Comparison of ENCODE assay signal across 8 cellular contexts in the genomic region with DNA sequence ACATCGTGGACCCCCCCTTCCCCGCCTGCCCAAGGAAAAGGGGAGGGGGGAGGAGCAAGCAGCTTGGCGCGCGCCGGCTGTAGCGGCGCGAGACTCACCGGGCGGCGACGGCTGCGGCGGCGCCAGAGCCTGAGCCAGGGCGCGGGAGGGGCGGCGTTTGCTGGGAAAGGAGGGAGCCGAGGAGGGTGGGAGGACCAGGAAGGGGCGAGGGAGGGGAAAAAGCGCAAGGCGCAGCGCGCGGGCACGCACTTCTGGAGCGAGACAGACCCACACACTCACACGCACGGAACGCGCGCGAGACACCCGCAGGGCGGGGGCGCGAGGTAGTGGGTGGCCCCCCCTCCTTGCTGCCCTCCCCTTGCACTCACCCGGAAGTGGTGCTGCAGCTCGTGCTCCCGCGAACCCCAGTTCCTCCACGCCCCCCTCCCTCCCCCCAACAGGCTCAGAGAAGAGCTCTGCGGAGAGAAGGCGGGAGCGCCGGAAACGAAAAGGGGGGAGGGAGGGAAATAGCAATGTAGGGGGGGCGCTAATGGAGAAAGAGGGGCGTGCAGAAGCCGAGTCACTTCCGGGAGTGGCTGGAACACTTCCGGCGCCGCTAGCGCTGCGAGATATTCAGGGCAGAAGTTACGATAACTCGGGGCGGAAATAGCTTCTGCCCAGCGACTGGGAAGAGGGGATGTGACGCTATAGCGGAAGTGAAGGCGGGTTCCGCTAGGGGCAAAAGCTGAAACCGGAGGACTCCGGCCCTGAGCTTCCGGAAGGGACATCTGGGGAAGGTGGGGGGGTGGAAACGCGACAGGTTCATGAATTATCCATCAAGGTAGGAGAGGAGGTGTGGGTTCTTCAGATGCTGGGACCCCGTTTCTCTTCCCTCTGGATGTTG. TPM values are rescaled to one million over a fixed set of nuclear protein-coding genes. Genes with fewer than 3 reads are reported as not detected.
DNase-seq lines count a peak whose midpoint lies in the region; ATAC-seq and TF ChIP-seq lines count a peak whose summit lies in the region.

A gene (minus strand): TSS at position 376 of the 883 bp plus-strand sequence. CDS start 9,855 bp downstream, outside the sequence.

- H3K4me3 ChIP-seq in LNCaP clone FGC (ENCODE audit: low read depth, low read length), result peak within 1 kb of the TSS; percentile 74

- POLR2A ChIA-PET in RWPE1 (lab: Yijun Ruan, JAX; ENCODE audit: low non-redundant PET), result interaction anchor here (0.6 to 1.3 kb wide), 7 partner anchors 32 to 420 kb away, joined by 3 to 13 read pairs (median 4); a partner anchor contains a TSS

- peak; percentile 92 for ATAC-seq in activated T-helper 17 cell treated with anti-CD3 and anti-CD28 coated beads, Interleukin-2, amount 50 U/mL, for 72 hours (replicated peaks)
- peak; percentile 82 to 83 for ATAC-seq in naive B cell (ENCODE audit: low read depth in 2 of 2)
- peak; percentile 92 for ATAC-seq in stimulated activated memory B cell treated with anti-CD40 and anti-IgM and Interleukin-4, amounts not matched to agents 10 μg/mL and 1 μg/mL and 100 μg/mL, for 72 hours

- H3K27ac ChIP-seq in RWPE1, result peak within 1 kb of the TSS; percentile 94

- H3K27me3 Mint-ChIP-seq in activated T-helper 17 cell treated with anti-CD3 and anti-CD28 coated beads, Interleukin-2, amount 50 U/mL, for 72 hours, result no peaks in the 10 kb centered on the region
- no peaks in the 10 kb centered on the region for H3K27me3 Mint-ChIP-seq in naive B cell
- no peaks in the 10 kb centered on the region for H3K27me3 Mint-ChIP-seq in stimulated activated memory B cell treated with anti-CD40 and anti-IgM and Interleukin-4, amounts not matched to agents 10 μg/mL and 1 μg/mL and 100 μg/mL, for 72 hours

- H3K9me3 Mint-ChIP-seq in activated T-helper 17 cell treated with anti-CD3 and anti-CD28 coated beads, Interleukin-2, amount 50 U/mL, for 72 hours, result no peaks in the 10 kb centered on the region
- no peaks in the 10 kb centered on the region for H3K9me3 Mint-ChIP-seq in naive B cell
- no peaks in the 10 kb centered on the region for H3K9me3 Mint-ChIP-seq in stimulated activated memory B cell treated with anti-CD40 and anti-IgM and Interleukin-4, amounts not matched to agents 10 μg/mL and 1 μg/mL and 100 μg/mL, for 72 hours

- CTCF ChIA-PET in RWPE1 (lab: Yijun Ruan, JAX), result interaction anchor here (0.5 to 1.2 kb wide), 3 partner anchors 30 to 233 kb away, joined by 3 read pairs; no protein-coding TSS in a partner anchor

- H3K36me3 Mint-ChIP-seq in activated T-helper 17 cell treated with anti-CD3 and anti-CD28 coated beads, Interleukin-2, amount 50 U/mL, for 72 hours (ENCODE audit: low read depth), result peaks cover 57% of the 10 kb centered on the region
- H3K36me3 Mint-ChIP-seq in naive B cell, result no peaks in the 10 kb centered on the region
- peaks cover 42% of the 10 kb centered on the region for H3K36me3 Mint-ChIP-seq in stimulated activated memory B cell treated with anti-CD40 and anti-IgM and Interleukin-4, amounts not matched to agents 10 μg/mL and 1 μg/mL and 100 μg/mL, for 72 hours

- DNase-seq in Daoy (ENCODE audit: low read depth) (peak; percentile 99), GOT3 (lab: John Stamatoyannopoulos, UW) (peak; percentile 84), LNCaP clone FGC (ENCODE audit: low read depth) (peak; percentile 98), RWPE1 (ENCODE audit: low spot score) (peak; percentile 95), fibroblast of gingiva (ENCODE audit: low read depth) (peak; percentile 100), naive B cell (peak; percentile 95)

- TF ChIP-seq CTCF in LNCaP clone FGC (IDR thresholded peaks at IDR 0.05; ENCODE audit: control insufficient read depth, extremely low read depth, insufficient read depth) (no peak), RWPE1 (conservative IDR thresholded peaks at IDR 0.05; ENCODE audit: low read depth) (no peak)

- peaks cover 34% of the 10 kb centered on the region for H3K4me1 Mint-ChIP-seq in activated T-helper 17 cell treated with anti-CD3 and anti-CD28 coated beads, Interleukin-2, amount 50 U/mL, for 72 hours
- H3K4me1 Mint-ChIP-seq in naive B cell, result peaks cover 41 to 75% (median 55%) of the 10 kb centered on the region in 3 donors
- H3K4me1 Mint-ChIP-seq in stimulated activated memory B cell treated with anti-CD40 and anti-IgM and Interleukin-4, amounts not matched to agents 10 μg/mL and 1 μg/mL and 100 μg/mL, for 72 hours, result peaks cover 73% of the 10 kb centered on the region

- peak within 1 kb of the TSS; percentile 95 for H3K4me3 Mint-ChIP-seq in activated T-helper 17 cell treated with anti-CD3 and anti-CD28 coated beads, Interleukin-2, amount 50 U/mL, for 72 hours
- H3K4me3 Mint-ChIP-seq in naive B cell, result peak within 1 kb of the TSS; percentile 87 to 97 (median 96)
- peak within 1 kb of the TSS; percentile 96 for H3K4me3 Mint-ChIP-seq in stimulated activated memory B cell treated with anti-CD40 and anti-IgM and Interleukin-4, amounts not matched to agents 10 μg/mL and 1 μg/mL and 100 μg/mL, for 72 hours

- H3K27ac Mint-ChIP-seq in activated T-helper 17 cell treated with anti-CD3 and anti-CD28 coated beads, Interleukin-2, amount 50 U/mL, for 72 hours, result peak within 1 kb of the TSS; percentile 90
- peak within 1 kb of the TSS; percentile 95 to 99 (median 98) for H3K27ac Mint-ChIP-seq in naive B cell
- H3K27ac Mint-ChIP-seq in stimulated activated memory B cell treated with anti-CD40 and anti-IgM and Interleukin-4, amounts not matched to agents 10 μg/mL and 1 μg/mL and 100 μg/mL, for 72 hours, result peak within 1 kb of the TSS; percentile 96

RNA-seq across cellular contexts. Expression of the gene that starts here (rescaled TPM):
- 15.9 and 21.8 TPM in 2 replicates for total RNA-seq in Daoy (2014; rRNA removed; shearing (Covaris generic))
- total RNA-seq in activated T-helper 17 cell treated with anti-CD3 and anti-CD28 coated beads, Interleukin-2, amount 50 U/mL, for 72 hours, result 10 to 100 TPM; 80.6 to 88.7 TPM
- 10 to 100 TPM; 13.5 to 39.7 (median 23.2) TPM for polyA plus RNA-seq in naive B cell (ENCODE audit: low read depth in 6 of 6)

Comparison
In these comparisons a context has a peak if more than half of its experiments do, and no peak if none do; other contexts are left out.
1. Peak in every context shown above with its lines: DNase-seq, ATAC-seq, H3K4me3 ChIP-seq and H3K27ac ChIP-seq.